In the genomic region with DNA sequence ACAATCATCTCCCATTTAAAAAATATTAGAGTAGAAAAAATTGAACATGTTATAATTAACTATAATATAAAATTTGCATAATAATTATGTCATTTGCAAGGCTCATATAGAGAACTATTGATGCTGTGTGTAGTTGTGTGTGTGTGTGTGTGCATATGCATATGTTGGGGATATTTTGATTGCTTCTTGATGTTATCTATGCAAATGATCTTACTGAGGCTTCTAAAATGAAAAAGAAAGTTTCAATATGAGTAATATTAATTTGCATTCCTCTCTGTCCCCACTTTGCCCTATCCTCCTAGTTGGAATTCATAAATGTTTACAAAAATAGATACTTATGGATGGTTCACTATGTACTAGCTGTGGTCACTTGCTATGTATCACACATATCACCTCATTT, we compare ENCODE assay signal across 15 cellular contexts.
"Had no signal": no experiment of that assay in that cellular context is flagged by ENCODE, and none has a peak within 500 bp of the region (broad histone marks: within the 10 kb centered on the region; RNA-seq: fewer than 3 reads in every experiment).

No MANE protein-coding gene starts in this region.

- DNase-seq: activated CD4-positive, alpha-beta T cell treated with anti-CD3 and anti-CD28 coated beads for 1 hour; activated CD4-positive, alpha-beta T cell treated with anti-CD3 and anti-CD28 coated beads, Interleukin-2, amount 50 U/mL, for 4 hours; activated naive CD8-positive, alpha-beta T cell treated with anti-CD3 and anti-CD28 coated beads for 36 hours; activated T-cell treated with anti-CD3 and anti-CD28 coated beads for 4 hours; amniotic stem cell; effector CD8-positive, alpha-beta T cell; heart left ventricle; kidney; occipital lobe; posterior cingulate gyrus; stimulated activated naive B cell treated with anti-CD40 and anti-IgM and Interleukin-4, amounts not matched to agents 10 μg/mL and 1 μg/mL and 100 μg/mL, for 72 hours; upper lobe of left lung; WERI-Rb-1 had no signal

- ATAC-seq: gastroesophageal sphincter; heart left ventricle; left lobe of liver; stimulated activated naive B cell treated with anti-CD40 and anti-IgM and Interleukin-4, amounts not matched to agents 10 μg/mL and 1 μg/mL and 100 μg/mL, for 72 hours had no signal
